Comparison of ENCODE assay signal across 24 cellular contexts in the genomic region with DNA sequence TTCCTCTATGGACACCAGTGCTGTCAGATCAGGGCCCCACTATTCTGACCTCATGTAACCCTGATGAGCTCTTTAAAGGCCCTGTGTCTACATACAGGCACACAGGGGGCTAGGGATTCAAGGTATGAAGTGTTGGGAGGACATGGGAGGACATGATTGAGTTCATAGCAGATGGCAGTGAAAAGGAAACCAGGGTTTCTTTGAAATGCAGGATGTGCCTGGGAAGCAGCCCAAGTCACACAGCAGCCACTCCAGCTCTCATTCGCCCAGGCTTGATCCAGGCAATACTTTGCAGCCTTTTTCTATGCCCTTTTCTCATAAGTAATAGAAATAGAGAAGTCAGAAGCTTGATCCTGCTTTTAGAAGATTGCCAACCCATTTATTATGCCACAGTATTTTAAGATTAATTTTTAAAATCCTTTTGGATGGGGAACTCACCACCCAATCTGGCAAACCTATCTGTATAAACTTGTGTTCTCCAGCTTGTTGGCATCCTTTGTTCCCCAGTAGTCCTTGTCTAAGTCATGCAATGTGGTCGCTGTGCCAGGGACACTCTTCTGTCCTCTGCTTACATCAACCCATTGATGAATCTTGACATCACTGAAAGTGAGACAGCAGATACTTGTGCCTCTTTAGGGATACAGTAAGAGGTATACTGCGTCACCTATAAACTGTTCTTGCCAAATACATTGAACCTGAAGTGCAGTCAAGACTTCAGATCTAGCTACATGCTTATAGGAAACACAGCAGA.
DNase-seq lines count a peak whose midpoint lies in the region; FAIRE-seq and TF ChIP-seq lines count a peak whose summit lies in the region.
"Had no signal": no experiment of that assay in that cellular context is flagged by ENCODE, and none has a peak within 500 bp of the region (broad histone marks: within the 10 kb centered on the region; RNA-seq: fewer than 3 reads in every experiment).

No MANE protein-coding gene starts in this region.

- intact Hi-C loops in endothelial cell of umbilical vein (cut with micrococcal nuclease) = no loop called here

- no peak overlapping the region for H3K27ac ChIP-seq in endothelial cell of umbilical vein (ENCODE audit: insufficient read depth, low read depth, low read length)

- no peaks in the 10 kb centered on the region for H3K36me3 ChIP-seq in endothelial cell of umbilical vein (ENCODE audit: control insufficient read depth in 2 of 2, extremely low read depth in 1 of 2, insufficient read depth in 2 of 2, low read length in 2 of 2)
- H3K36me3 ChIP-seq: MG63 had no signal

- H3K27me3 ChIP-seq in endothelial cell of umbilical vein (ENCODE audit: control insufficient read depth in 2 of 2, insufficient read depth in 2 of 2, low read length in 2 of 2) = no peaks in the 10 kb centered on the region
- H3K27me3 ChIP-seq: MG63 had no signal

- BruUV-seq in endothelial cell of umbilical vein (replicated peaks; lab: Mats Ljungman, UMichigan) = no TSS peak

- no peak for TF ChIP-seq CTCF in endothelial cell of umbilical vein (IDR thresholded peaks at IDR 0.05; ENCODE audit: extremely low read depth in 1 of 2, insufficient read depth in 1 of 2, low read depth in 1 of 2, low read length in 2 of 2)

- peak; percentile 9 for DNase-seq in NCI-H1092 treated with DMSO at 0.1 percent for 48 hours (lab: John Stamatoyannopoulos, UW)
- no peak for DNase-seq in NCI-H1092 (lab: John Stamatoyannopoulos, UW)
- peak; percentile 27 for DNase-seq in NCI-H69 (lab: John Stamatoyannopoulos, UW)
- DNase-seq in endothelial cell of umbilical vein (ENCODE audit: low read depth, low spot score) = peak; percentile 30
- peak; percentile 9 for DNase-seq in myocyte (ENCODE audit: low read depth)
- no peak for DNase-seq in NCI-H82 treated with DMSO at 0.1 percent for 48 hours (lab: John Stamatoyannopoulos, UW; ENCODE audit: unreplicated experiment)
- DNase-seq in occipital lobe (lab: John Stamatoyannopoulos, UW) = no peak
- DNase-seq in effector CD4-positive, alpha-beta T cell = no peak
- DNase-seq: 8988T; CD4-positive, CD25-positive, alpha-beta regulatory T cell; COR-L47; DMS153; GOT3; Kasumi-1; MG63; NCI-H1048; NCI-H146; NCI-H2081; NCI-H2171 treated with DMSO at 0.1 percent for 48 hours; NCI-H748 treated with DMSO at 0.1 percent for 48 hours; SIG-M5 had no signal

- H3K4me1 ChIP-seq in endothelial cell of umbilical vein (ENCODE audit: control insufficient read depth, extremely low read depth, insufficient read depth, low read length) = peaks cover 4% of the 10 kb centered on the region

- CTCF ChIA-PET in endothelial cell of umbilical vein (lab: Charles Lee) = interaction anchor here (1.0 kb wide), 1 partner anchor 41 kb away, joined by 3 read pairs; no protein-coding TSS in a partner anchor

- no peaks in the 10 kb centered on the region for H4K20me1 ChIP-seq in endothelial cell of umbilical vein (replicated peaks; ENCODE audit: control insufficient read depth, extremely low read depth, insufficient read depth, low read length)

- no peak overlapping the region for H2AFZ ChIP-seq in endothelial cell of umbilical vein (ENCODE audit: low read depth, low read length)

- dilution Hi-C loops in endothelial cell of umbilical vein (cut with MboI; ENCODE audit: extremely low pct_ligation_motif_present, low sequenced_read_pairs) = no loop called here

- H3K9ac ChIP-seq in endothelial cell of umbilical vein (replicated peaks; ENCODE audit: extremely low read depth, insufficient read depth, low read length) = no peak overlapping the region

- H3K79me2 ChIP-seq in endothelial cell of umbilical vein (ENCODE audit: control insufficient read depth, insufficient read depth, low read length) = peaks cover 2% of the 10 kb centered on the region

- POLR2A ChIA-PET in endothelial cell of umbilical vein (lab: Charles Lee) = no interaction called here

- H3K4me2 ChIP-seq in endothelial cell of umbilical vein (ENCODE audit: insufficient read depth, low read length) = no peak overlapping the region

- no peaks in the 10 kb centered on the region for H3K9me1 ChIP-seq in endothelial cell of umbilical vein (replicated peaks; ENCODE audit: control insufficient read depth, extremely low read depth, insufficient read depth, low read length)

- H3K9me3 ChIP-seq in endothelial cell of umbilical vein (replicated peaks; ENCODE audit: control insufficient read depth, insufficient read depth, low read length) = no peaks in the 10 kb centered on the region
- H3K9me3 ChIP-seq: MG63 had no signal

- H3K4me3 ChIP-seq in endothelial cell of umbilical vein (replicated peaks in 1 of 3; ENCODE audit: insufficient read depth in 1 of 3, low read depth in 1 of 3, low read length in 3 of 3) = no peak overlapping the region
- H3K4me3 ChIP-seq: MG63 had no signal

- no peak for FAIRE-seq in endothelial cell of umbilical vein (lab: Jason Lieb, UNC)
- FAIRE-seq: GM12891, GM19239, HTR-8/SVneo had no signal

- no peak for TF ChIP-seq POLR2A in endothelial cell of umbilical vein (IDR thresholded peaks at IDR 0.05; ENCODE audit: low read depth, low read length)

TF ChIP-seq in endothelial cell of umbilical vein, 7 proteins besides CTCF, POLR2A, EP300 and RAD21:
- TF ChIP-seq EZH2 (IDR thresholded peaks at IDR 0.05; ENCODE audit: borderline replicate concordance, low read depth, low read length, severe bottlenecking) = no peak
- TF ChIP-seq MYC (IDR thresholded peaks at IDR 0.05; ENCODE audit: low read depth, low read length) = no peak
- no peak for TF ChIP-seq POLR2AphosphoS5 (IDR thresholded peaks at IDR 0.05; ENCODE audit: insufficient read depth, low read depth, low read length)
- no peak for TF ChIP-seq GATA2 (IDR thresholded peaks at IDR 0.05; ENCODE audit: insufficient read depth, insufficient read length, low read depth, low read length)
- no peak for TF ChIP-seq JUN (IDR thresholded peaks at IDR 0.05; ENCODE audit: borderline replicate concordance, insufficient read depth, insufficient read length, low read depth)
- no peak for TF ChIP-seq FOS (IDR thresholded peaks at IDR 0.05; ENCODE audit: borderline replicate concordance, insufficient read depth, low read length)
- TF ChIP-seq, protein P1, sequence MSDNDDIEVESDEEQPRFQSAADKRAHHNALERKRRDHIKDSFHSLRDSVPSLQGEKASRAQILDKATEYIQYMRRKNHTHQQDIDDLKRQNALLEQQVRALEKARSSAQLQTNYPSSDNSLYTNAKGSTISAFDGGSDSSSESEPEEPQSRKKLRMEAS (IDR thresholded peaks at IDR 0.05; ENCODE audit: insufficient read depth, insufficient read length) = no peak
TF ChIP-seq in endothelial cell of umbilical vein: peak in this region for 0.

Comparison
In these comparisons a context has a peak if more than half of its experiments do, and no peak if none do; other contexts are left out.
1. DNase-seq: peak in NCI-H1092 treated with DMSO at 0.1 percent for 48 hours (single experiment), NCI-H69 (single experiment), endothelial cell of umbilical vein (single experiment) and myocyte (single experiment); none in NCI-H1092 (single experiment), NCI-H82 treated with DMSO at 0.1 percent for 48 hours (single experiment), occipital lobe (single experiment) and effector CD4-positive, alpha-beta T cell (single experiment).